In genomic region chr9:123929177-123929869, GRCh38 we compare ENCODE assay signal across 8 cellular contexts. TPM values are rescaled to one million over a fixed set of nuclear protein-coding genes. Genes with fewer than 3 reads are reported as not detected.
DNase-seq lines count a peak whose midpoint lies in the region; ATAC-seq and TF ChIP-seq lines count a peak whose summit lies in the region.

No MANE protein-coding gene starts in this region.

- CTCF ChIA-PET in CD4-positive, alpha-beta memory T cell (lab: Charles Lee; ENCODE audit: partially characterized antibody), result no interaction called here
- CTCF ChIA-PET in activated CD4-positive, alpha-beta T cell treated with anti-CD3 and anti-CD28 coated beads, Interleukin-2, amount 10 ng/mL, durations not matched to agents 7 days and 5 days (lab: Charles Lee), result no interaction called here

- intact Hi-C loops in CD4-positive, alpha-beta memory T cell (cut with micrococcal nuclease), result no loop called here
- intact Hi-C loops in esophagus muscularis mucosa (cut with DNase I), result loop anchor here (10.0 kb wide), 1 partner anchor 205 kb away; no protein-coding TSS in a partner anchor

- TF ChIP-seq POLR2A in esophagus muscularis mucosa (IDR thresholded peaks at IDR 0.05; ENCODE audit: low read depth), result no peak

- peaks cover 3 to 5% of the 10 kb centered on the region in 2 donors for H3K36me3 Mint-ChIP-seq in CD4-positive, alpha-beta memory T cell
- H3K36me3 Mint-ChIP-seq in activated CD4-positive, alpha-beta T cell treated with anti-CD3 and anti-CD28 coated beads, Interleukin-2, amount 10 ng/mL, durations not matched to agents 7 days and 5 days (ENCODE audit: low read depth), result peaks cover 3% of the 10 kb centered on the region

- no peak for TF ChIP-seq CTCF in esophagus muscularis mucosa (IDR thresholded peaks at IDR 0.05)
- no peak for TF ChIP-seq CTCF in neutrophil (IDR thresholded peaks at IDR 0.05)

- H3K27me3 ChIP-seq in CD4-positive, alpha-beta memory T cell (ENCODE audit: insufficient read depth, low read length), result no peaks in the 10 kb centered on the region
- H3K27me3 ChIP-seq in esophagus muscularis mucosa, result no peaks in the 10 kb centered on the region
- peaks cover 12% of the 10 kb centered on the region for H3K27me3 ChIP-seq in neutrophil

- H3K27me3 Mint-ChIP-seq in CD4-positive, alpha-beta memory T cell, result no peaks in the 10 kb centered on the region
- H3K27me3 Mint-ChIP-seq in activated CD4-positive, alpha-beta T cell treated with anti-CD3 and anti-CD28 coated beads, Interleukin-2, amount 10 ng/mL, durations not matched to agents 7 days and 5 days, result peaks cover 11% of the 10 kb centered on the region

- peaks cover 25 to 36% (median 31%) of the 10 kb centered on the region in 4 donors for H3K4me1 Mint-ChIP-seq in CD4-positive, alpha-beta memory T cell
- peaks cover 39% of the 10 kb centered on the region for H3K4me1 Mint-ChIP-seq in activated CD4-positive, alpha-beta T cell treated with anti-CD3 and anti-CD28 coated beads, Interleukin-2, amount 10 ng/mL, durations not matched to agents 7 days and 5 days

- peaks cover 25% of the 10 kb centered on the region for H3K4me1 ChIP-seq in CD4-positive, alpha-beta memory T cell (ENCODE audit: insufficient read depth, low read length)
- H3K4me1 ChIP-seq in esophagus muscularis mucosa, result peaks cover 15 to 30% (median 28%) of the 10 kb centered on the region in 4 donors
- H3K4me1 ChIP-seq in neutrophil (ENCODE audit: control insufficient read depth in 1 of 2, insufficient read depth in 1 of 2, low read depth in 1 of 2, low read length in 1 of 2), result peaks cover 52 to 54% of the 10 kb centered on the region in 2 experiments

- H3K36me3 ChIP-seq in CD4-positive, alpha-beta memory T cell (ENCODE audit: insufficient read depth, low read length), result no peaks in the 10 kb centered on the region
- H3K36me3 ChIP-seq in esophagus muscularis mucosa (no peaks in the 10 kb centered on the region), neutrophil (no peaks in the 10 kb centered on the region)

- DNase-seq in CD4-positive, alpha-beta memory T cell, result peak in 4 of 5 donors; percentile 3 to 47 (median 15)
- peak; percentile 36 for DNase-seq in activated CD4-positive, alpha-beta T cell treated with anti-CD3 and anti-CD28 coated beads, Interleukin-2, amount 10 ng/mL, durations not matched to agents 7 days and 5 days
- DNase-seq in esophagus muscularis mucosa (ENCODE audit: extremely low spot score), result no peak
- DNase-seq in HPDE6-E6E7 (ENCODE audit: extremely low spot score), result no peak
- no peak for DNase-seq in SHP77 treated with DMSO at 0.1 percent for 48 hours (lab: John Stamatoyannopoulos, UW)

- peak overlapping the region; percentile 21 to 63 for H3K4me3 ChIP-seq in CD4-positive, alpha-beta memory T cell (ENCODE audit: low read length in 2 of 2)
- peak overlapping the region; percentile 73 to 86 (median 81) for H3K4me3 ChIP-seq in esophagus muscularis mucosa
- H3K4me3 ChIP-seq in neutrophil (ENCODE audit: low read depth in 1 of 2, low read length in 1 of 2), result peak overlapping the region; percentile 74 to 77

- WGBS in esophagus muscularis mucosa, result 8% methylated on average over 13 of the region's 50 CpGs

- peak; percentile 19 for ATAC-seq in GM19372 (IDR thresholded peaks at IDR 0.05; ENCODE audit: low read depth, unreplicated experiment)
- peak; percentile 26 for ATAC-seq in HG03520 (IDR thresholded peaks at IDR 0.05; ENCODE audit: unreplicated experiment)

- H3K9me3 Mint-ChIP-seq in CD4-positive, alpha-beta memory T cell, result peaks cover 0 to 2% (median 0%) of the 10 kb centered on the region in 8 donors
- H3K9me3 Mint-ChIP-seq in activated CD4-positive, alpha-beta T cell treated with anti-CD3 and anti-CD28 coated beads, Interleukin-2, amount 10 ng/mL, durations not matched to agents 7 days and 5 days, result no peaks in the 10 kb centered on the region

- no peak for TF ChIP-seq EP300 in esophagus muscularis mucosa (IDR thresholded peaks at IDR 0.05)

- H3K4me3 Mint-ChIP-seq in CD4-positive, alpha-beta memory T cell, result peak overlapping the region; percentile 80 to 91 (median 86)
- peak overlapping the region; percentile 77 for H3K4me3 Mint-ChIP-seq in activated CD4-positive, alpha-beta T cell treated with anti-CD3 and anti-CD28 coated beads, Interleukin-2, amount 10 ng/mL, durations not matched to agents 7 days and 5 days

- POLR2A ChIA-PET in CD4-positive, alpha-beta memory T cell (lab: Charles Lee; ENCODE audit: partially characterized antibody), result interaction anchor here (1.4 kb wide), 1 partner anchor 292 kb away, joined by 3 read pairs; no protein-coding TSS in a partner anchor
- POLR2A ChIA-PET in activated CD4-positive, alpha-beta T cell treated with anti-CD3 and anti-CD28 coated beads, Interleukin-2, amount 10 ng/mL, durations not matched to agents 7 days and 5 days (lab: Charles Lee), result no interaction called here

- peak overlapping the region; percentile 35 for H3K27ac ChIP-seq in CD4-positive, alpha-beta memory T cell (ENCODE audit: low read depth, low read length)
- H3K27ac ChIP-seq in esophagus muscularis mucosa (replicated peaks in 1 of 4), result peak overlapping the region; percentile 74 to 79 (median 78)
- peak overlapping the region; percentile 78 for H3K27ac ChIP-seq in neutrophil

- no peaks in the 10 kb centered on the region for H3K9me3 ChIP-seq in CD4-positive, alpha-beta memory T cell (ENCODE audit: control insufficient read depth in 1 of 2, low read length in 2 of 2)
- no peaks in the 10 kb centered on the region for H3K9me3 ChIP-seq in esophagus muscularis mucosa
- no peaks in the 10 kb centered on the region for H3K9me3 ChIP-seq in neutrophil

- H3K27ac Mint-ChIP-seq in CD4-positive, alpha-beta memory T cell, result peak overlapping the region; percentile 76 to 92 (median 86)
- peak overlapping the region; percentile 28 for H3K27ac Mint-ChIP-seq in activated CD4-positive, alpha-beta T cell treated with anti-CD3 and anti-CD28 coated beads, Interleukin-2, amount 10 ng/mL, durations not matched to agents 7 days and 5 days

RNA-seq across cellular contexts. Expression of gene DENND1A, which starts 0.6 kb away (rescaled TPM):
- 10 to 100 TPM; 14.2 TPM for total RNA-seq in CD4-positive, alpha-beta memory T cell
- 1 to 10 TPM; 1.4 to 5.6 TPM for polyA plus RNA-seq in CD4-positive, alpha-beta memory T cell
- 10 to 100 TPM; 15.5 to 21.2 TPM for total RNA-seq in activated CD4-positive, alpha-beta T cell treated with anti-CD3 and anti-CD28 coated beads, Interleukin-2, amount 10 ng/mL, durations not matched to agents 7 days and 5 days
- 10 to 100 TPM; 19.2 to 26.9 (median 24.0) TPM for total RNA-seq in esophagus muscularis mucosa

Comparison
In these comparisons a context has a peak if more than half of its experiments do, and no peak if none do; other contexts are left out.
1. DNase-seq: peak in CD4-positive, alpha-beta memory T cell (4 of 5) and activated CD4-positive, alpha-beta T cell treated with anti-CD3 and anti-CD28 coated beads, Interleukin-2, amount 10 ng/mL, durations not matched to agents 7 days and 5 days (single experiment); none in esophagus muscularis mucosa (single experiment), HPDE6-E6E7 (single experiment) and SHP77 treated with DMSO at 0.1 percent for 48 hours (single experiment).
2. Peak in every context shown above with its lines, with median percentiles within 50 percentile points of each other: H3K27ac ChIP-seq and H3K4me3 ChIP-seq.